Comparison of ENCODE assay signal across 8 cellular contexts in genomic region chr14:73728106-73729014, GRCh38. TPM values are rescaled to one million over a fixed set of nuclear protein-coding genes. Genes with fewer than 3 reads are reported as not detected.
DNase-seq lines count a peak whose midpoint lies in the region; ATAC-seq and TF ChIP-seq lines count a peak whose summit lies in the region.

No MANE protein-coding gene starts in this region.

- H3K79me1 ChIP-seq in H9 (ENCODE audit: insufficient read depth, low read depth, low read length, poor library complexity, severe bottlenecking), result no peaks in the 10 kb centered on the region

- no peak overlapping the region for H3K9ac ChIP-seq in H9 (ENCODE audit: extremely low read depth, insufficient read length, low read length)

- no peaks in the 10 kb centered on the region for H3K79me2 ChIP-seq in H9 (ENCODE audit: insufficient read depth, low read length)

- H3K4me2 ChIP-seq in H9 (ENCODE audit: insufficient read depth, insufficient read length, low read length), result no peak overlapping the region

- POLR2A ChIA-PET in CD8-positive, alpha-beta memory T cell (lab: Charles Lee), result interaction anchor here (0.6 to 1.4 kb wide), 6 partner anchors 12 to 97 kb away, joined by 3 to 8 read pairs (median 7); a partner anchor contains a TSS

- no peaks in the 10 kb centered on the region for H3K9me3 ChIP-seq in CD8-positive, alpha-beta memory T cell (ENCODE audit: low read length)
- no peaks in the 10 kb centered on the region for H3K9me3 ChIP-seq in H9 (ENCODE audit: control insufficient read depth, low read depth, low read length)

- no peak overlapping the region for H2AK5ac ChIP-seq in H9 (ENCODE audit: insufficient read length, low read length)

- no peak overlapping the region for H3T11ph ChIP-seq in H9 (ENCODE audit: low read length)

- DNase-seq in CD8-positive, alpha-beta memory T cell, result peak; percentile 71 to 87 (median 83)
- DNase-seq in H9 (peak; percentile 90), NCI-H345 treated with DMSO at 0.1 percent for 48 hours (lab: John Stamatoyannopoulos, UW; ENCODE audit: unreplicated experiment) (peak; percentile 30), cerebellar cortex (ENCODE audit: low spot score) (peak; percentile 81)
- peak; percentile 89 for DNase-seq in activated CD4-positive, CD25-positive, alpha-beta regulatory T cell treated with anti-CD3 and anti-CD28 coated beads, Interleukin-2, amount 50 U/mL, for 72 hours
- peak; percentile 88 to 93 for DNase-seq in stimulated activated CD4-positive, alpha-beta T cell treated with anti-CD3 and anti-CD28 coated beads, Interleukin-1b, Interleukin-23, amount 100 ng/mL, for 4 hours (ENCODE audit: low read depth in 2 of 2)

- H3K23ac ChIP-seq in H9 (ENCODE audit: insufficient read length, low read depth, low read length), result no peak overlapping the region

- H4K91ac ChIP-seq in H9 (ENCODE audit: insufficient read length, low read depth, low read length), result no peak overlapping the region

- no peak overlapping the region for H4K8ac ChIP-seq in H9 (replicated peaks; ENCODE audit: insufficient read length, low read depth, low read length)

- no peaks in the 10 kb centered on the region for H3K23me2 ChIP-seq in H9 (ENCODE audit: insufficient read length, low read depth, low read length, poor library complexity, severe bottlenecking)

- peaks cover 0 to 88% (median 17%) of the 10 kb centered on the region in 3 donors for H3K36me3 Mint-ChIP-seq in CD8-positive, alpha-beta memory T cell
- H3K36me3 Mint-ChIP-seq in H9 (ENCODE audit: insufficient read depth in 1 of 3, low read depth in 3 of 3), result peaks cover 4 to 24% (median 15%) of the 10 kb centered on the region in 3 experiments; a peak in 6 of 7 replicates

- H2BK12ac ChIP-seq in H9 (ENCODE audit: insufficient read length, low read depth, low read length), result no peak overlapping the region

- WGBS in H9 (ENCODE audit: extremely low coverage, insufficient read length, low lambda C conversion rate), result no CpG with 5 or more reads among the region's 16 CpGs

- no peak overlapping the region for H3K56ac ChIP-seq in H9 (ENCODE audit: insufficient read length, low read depth, low read length)

- H4K20me1 ChIP-seq in H9 (ENCODE audit: control insufficient read depth, insufficient read depth, insufficient read length), result no peaks in the 10 kb centered on the region

- no peak overlapping the region for H2BK15ac ChIP-seq in H9 (ENCODE audit: low read depth, low read length)

- no peak overlapping the region for H2BK20ac ChIP-seq in H9 (ENCODE audit: low read depth, low read length, poor library complexity, severe bottlenecking)

- H3K9me3 Mint-ChIP-seq in CD8-positive, alpha-beta memory T cell, result no peaks in the 10 kb centered on the region
- H3K9me3 Mint-ChIP-seq in H9, result no peaks in the 10 kb centered on the region

- peaks cover 14 to 50% (median 28%) of the 10 kb centered on the region in 3 donors for H3K4me1 Mint-ChIP-seq in CD8-positive, alpha-beta memory T cell
- H3K4me1 Mint-ChIP-seq in H9, result peaks cover 29 to 30% of the 10 kb centered on the region in 2 experiments

- no peak overlapping the region for H2BK120ac ChIP-seq in H9 (ENCODE audit: low read depth, low read length, poor library complexity, severe bottlenecking)

- TF ChIP-seq CTCF in H9 (conservative IDR thresholded peaks at IDR 0.05), result peak; percentile 97

- no peak overlapping the region for H3K14ac ChIP-seq in H9 (ENCODE audit: insufficient read depth, low read length)

- H2AFZ ChIP-seq in H9 (ENCODE audit: low read length), result no peak overlapping the region

- H3K27me3 Mint-ChIP-seq in CD8-positive, alpha-beta memory T cell, result no peaks in the 10 kb centered on the region
- no peaks in the 10 kb centered on the region for H3K27me3 Mint-ChIP-seq in H9 (ENCODE audit: low read depth)

- peak overlapping the region; percentile 17 for H3K27ac ChIP-seq in CD8-positive, alpha-beta memory T cell (ENCODE audit: low read depth, low read length)
- H3K27ac ChIP-seq in H9 (ENCODE audit: insufficient read length, low read depth, low read length) (no peak overlapping the region), layer of hippocampus (ENCODE audit: low read depth, low read length) (peak overlapping the region; percentile 57)

- no peak overlapping the region for H3K4ac ChIP-seq in H9 (ENCODE audit: low read depth, low read length)

- H3K4me3 ChIP-seq in CD8-positive, alpha-beta memory T cell (ENCODE audit: low read length), result no peak overlapping the region

- ATAC-seq in HG02870 (IDR thresholded peaks at IDR 0.05; ENCODE audit: unreplicated experiment), result no peak

- H3K18ac ChIP-seq in H9 (ENCODE audit: insufficient read length, low read depth, low read length), result no peak overlapping the region

- H3K36me3 ChIP-seq in CD8-positive, alpha-beta memory T cell (ENCODE audit: insufficient read depth, low read length), result peaks cover 67% of the 10 kb centered on the region

- no peak overlapping the region for H3K4me3 Mint-ChIP-seq in CD8-positive, alpha-beta memory T cell
- H3K4me3 Mint-ChIP-seq in H9, result peak overlapping the region in 1 of 2 experiments; percentile 41; a peak in 2 of 5 replicates

- H4K5ac ChIP-seq in H9 (ENCODE audit: insufficient read length, low read depth, low read length), result no peak overlapping the region

- peaks cover 9% of the 10 kb centered on the region for H3K4me1 ChIP-seq in CD8-positive, alpha-beta memory T cell (ENCODE audit: insufficient read depth, low read length)
- H3K4me1 ChIP-seq in H9 (ENCODE audit: insufficient read depth, low read length), result no peaks in the 10 kb centered on the region; the same call in 1 of the 2 replicates

- peak overlapping the region; percentile 71 to 94 (median 84) for H3K27ac Mint-ChIP-seq in CD8-positive, alpha-beta memory T cell
- peak overlapping the region; percentile 45 to 92 (median 45); a peak in 5 of 7 replicates for H3K27ac Mint-ChIP-seq in H9

- CTCF ChIA-PET in CD8-positive, alpha-beta memory T cell (lab: Charles Lee), result interaction anchor here (0.6 to 13.3 kb wide), 28 partner anchors 8 to 206 kb away, joined by 3 to 208 read pairs (median 6); partner anchors contain the start of genes PNMA1, PTGR2 and ZNF410

- no peak overlapping the region for H2BK5ac ChIP-seq in H9 (ENCODE audit: insufficient read length, low read length)

- no peaks in the 10 kb centered on the region for H3K27me3 ChIP-seq in CD8-positive, alpha-beta memory T cell (ENCODE audit: insufficient read depth, low read length, poor library complexity, severe bottlenecking)
- no peaks in the 10 kb centered on the region for H3K27me3 ChIP-seq in H9 (ENCODE audit: insufficient read depth, low read length)
- H3K27me3 ChIP-seq in layer of hippocampus (ENCODE audit: control insufficient read depth, insufficient read depth, low read length), result no peaks in the 10 kb centered on the region

RNA-seq across cellular contexts. Expression of gene PNMA1, which starts 14.2 kb away (rescaled TPM):
- total RNA-seq in CD8-positive, alpha-beta memory T cell, result 10 to 100 TPM; 56.8 to 61.0 TPM
- polyA plus RNA-seq in CD8-positive, alpha-beta memory T cell, result 43.7 TPM
- total RNA-seq in H9 (2021), result 56.1 and 58.0 TPM in 2 replicates

Comparison
In these comparisons a context has a peak if more than half of its experiments do, and no peak if none do; other contexts are left out.
1. DNase-seq: peak in every context shown above with its lines; median percentile 90 in stimulated activated CD4-positive, alpha-beta T cell treated with anti-CD3 and anti-CD28 coated beads, Interleukin-1b, Interleukin-23, amount 100 ng/mL, for 4 hours; 90 in H9; 89 in activated CD4-positive, CD25-positive, alpha-beta regulatory T cell treated with anti-CD3 and anti-CD28 coated beads, Interleukin-2, amount 50 U/mL, for 72 hours; 83 in CD8-positive, alpha-beta memory T cell; 81 in cerebellar cortex; 30 in NCI-H345 treated with DMSO at 0.1 percent for 48 hours.